Comparison of ENCODE assay signal across 2 cellular contexts in genomic region chr3:13972679-13973379, GRCh38.
A peak's percentile ranks its signal among the peaks of the same experiment; 100 is the strongest.
TF ChIP-seq lines count a peak whose summit lies in the region.

No MANE protein-coding gene starts in this region.

TF ChIP-seq in GM23338, 12 proteins besides CTCF, POLR2A, EP300 and RAD21:
- no peak for TF ChIP-seq EZH2phosphoT487 (IDR thresholded peaks at IDR 0.05; ENCODE audit: unreplicated experiment)
- no peak for TF ChIP-seq STAT1 (IDR thresholded peaks at IDR 0.05; ENCODE audit: unreplicated experiment)
- TF ChIP-seq ZNF331 (CRISPR knock-in tag; IDR thresholded peaks at IDR 0.05; ENCODE audit: low read depth) = no peak
- TF ChIP-seq ZNF114 (CRISPR knock-in tag; IDR thresholded peaks at IDR 0.05) = no peak
- TF ChIP-seq POLR2AphosphoS5 (IDR thresholded peaks at IDR 0.05; ENCODE audit: low read depth) = no peak
- TF ChIP-seq NANOG (IDR thresholded peaks at IDR 0.05; ENCODE audit: borderline replicate concordance) = no peak
- TF ChIP-seq, protein P1, sequence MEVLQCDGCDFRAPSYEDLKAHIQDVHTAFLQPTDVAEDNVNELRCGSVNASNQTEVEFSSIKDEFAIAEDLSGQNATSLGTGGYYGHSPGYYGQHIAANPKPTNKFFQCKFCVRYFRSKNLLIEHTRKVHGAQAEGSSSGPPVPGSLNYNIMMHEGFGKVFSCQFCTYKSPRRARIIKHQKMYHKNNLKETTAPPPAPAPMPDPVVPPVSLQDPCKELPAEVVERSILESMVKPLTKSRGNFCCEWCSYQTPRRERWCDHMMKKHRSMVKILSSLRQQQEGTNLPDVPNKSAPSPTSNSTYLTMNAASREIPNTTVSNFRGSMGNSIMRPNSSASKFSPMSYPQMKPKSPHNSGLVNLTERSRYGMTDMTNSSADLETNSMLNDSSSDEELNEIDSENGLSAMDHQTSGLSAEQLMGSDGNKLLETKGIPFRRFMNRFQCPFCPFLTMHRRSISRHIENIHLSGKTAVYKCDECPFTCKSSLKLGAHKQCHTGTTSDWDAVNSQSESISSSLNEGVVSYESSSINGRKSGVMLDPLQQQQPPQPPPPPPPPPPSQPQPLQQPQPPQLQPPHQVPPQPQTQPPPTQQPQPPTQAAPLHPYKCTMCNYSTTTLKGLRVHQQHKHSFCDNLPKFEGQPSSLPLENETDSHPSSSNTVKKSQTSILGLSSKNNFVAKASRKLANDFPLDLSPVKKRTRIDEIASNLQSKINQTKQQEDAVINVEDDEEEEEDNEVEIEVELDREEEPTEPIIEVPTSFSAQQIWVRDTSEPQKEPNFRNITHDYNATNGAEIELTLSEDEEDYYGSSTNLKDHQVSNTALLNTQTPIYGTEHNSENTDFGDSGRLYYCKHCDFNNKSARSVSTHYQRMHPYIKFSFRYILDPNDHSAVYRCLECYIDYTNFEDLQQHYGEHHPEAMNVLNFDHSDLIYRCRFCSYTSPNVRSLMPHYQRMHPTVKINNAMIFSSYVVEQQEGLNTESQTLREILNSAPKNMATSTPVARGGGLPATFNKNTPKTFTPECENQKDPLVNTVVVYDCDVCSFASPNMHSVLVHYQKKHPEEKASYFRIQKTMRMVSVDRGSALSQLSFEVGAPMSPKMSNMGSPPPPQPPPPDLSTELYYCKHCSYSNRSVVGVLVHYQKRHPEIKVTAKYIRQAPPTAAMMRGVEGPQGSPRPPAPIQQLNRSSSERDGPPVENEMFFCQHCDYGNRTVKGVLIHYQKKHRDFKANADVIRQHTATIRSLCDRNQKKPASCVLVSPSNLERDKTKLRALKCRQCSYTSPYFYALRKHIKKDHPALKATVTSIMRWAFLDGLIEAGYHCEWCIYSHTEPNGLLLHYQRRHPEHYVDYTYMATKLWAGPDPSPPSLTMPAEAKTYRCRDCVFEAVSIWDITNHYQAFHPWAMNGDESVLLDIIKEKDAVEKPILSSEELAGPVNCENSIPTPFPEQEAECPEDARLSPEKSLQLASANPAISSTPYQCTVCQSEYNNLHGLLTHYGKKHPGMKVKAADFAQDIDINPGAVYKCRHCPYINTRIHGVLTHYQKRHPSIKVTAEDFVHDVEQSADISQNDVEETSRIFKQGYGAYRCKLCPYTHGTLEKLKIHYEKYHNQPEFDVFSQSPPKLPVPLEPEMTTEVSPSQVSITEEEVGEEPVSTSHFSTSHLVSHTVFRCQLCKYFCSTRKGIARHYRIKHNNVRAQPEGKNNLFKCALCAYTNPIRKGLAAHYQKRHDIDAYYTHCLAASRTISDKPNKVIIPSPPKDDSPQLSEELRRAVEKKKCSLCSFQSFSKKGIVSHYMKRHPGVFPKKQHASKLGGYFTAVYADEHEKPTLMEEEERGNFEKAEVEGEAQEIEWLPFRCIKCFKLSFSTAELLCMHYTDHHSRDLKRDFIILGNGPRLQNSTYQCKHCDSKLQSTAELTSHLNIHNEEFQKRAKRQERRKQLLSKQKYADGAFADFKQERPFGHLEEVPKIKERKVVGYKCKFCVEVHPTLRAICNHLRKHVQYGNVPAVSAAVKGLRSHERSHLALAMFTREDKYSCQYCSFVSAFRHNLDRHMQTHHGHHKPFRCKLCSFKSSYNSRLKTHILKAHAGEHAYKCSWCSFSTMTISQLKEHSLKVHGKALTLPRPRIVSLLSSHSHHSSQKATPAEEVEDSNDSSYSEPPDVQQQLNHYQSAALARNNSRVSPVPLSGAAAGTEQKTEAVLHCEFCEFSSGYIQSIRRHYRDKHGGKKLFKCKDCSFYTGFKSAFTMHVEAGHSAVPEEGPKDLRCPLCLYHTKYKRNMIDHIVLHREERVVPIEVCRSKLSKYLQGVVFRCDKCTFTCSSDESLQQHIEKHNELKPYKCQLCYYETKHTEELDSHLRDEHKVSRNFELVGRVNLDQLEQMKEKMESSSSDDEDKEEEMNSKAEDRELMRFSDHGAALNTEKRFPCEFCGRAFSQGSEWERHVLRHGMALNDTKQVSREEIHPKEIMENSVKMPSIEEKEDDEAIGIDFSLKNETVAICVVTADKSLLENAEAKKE (CRISPR knock-in tag; IDR thresholded peaks at IDR 0.05) = no peak
- no peak for TF ChIP-seq REST (IDR thresholded peaks at IDR 0.05; ENCODE audit: unreplicated experiment)
- TF ChIP-seq JUNB (IDR thresholded peaks at IDR 0.05; ENCODE audit: unreplicated experiment) = no peak
- no peak for TF ChIP-seq EZH2 (IDR thresholded peaks at IDR 0.05; ENCODE audit: low read depth, unreplicated experiment)
- TF ChIP-seq ETS1 (IDR thresholded peaks at IDR 0.05) = no peak
- no peak for TF ChIP-seq CREB1 (CRISPR knock-in tag; IDR thresholded peaks at IDR 0.05; ENCODE audit: low read depth)

TF ChIP-seq in H1, 55 proteins besides CTCF, POLR2A, EP300 and RAD21:
- TF ChIP-seq CHD1 (IDR thresholded peaks at IDR 0.05; ENCODE audit: low read depth, low read length) (no peak), TAF7 (optimal IDR thresholded peaks at IDR 0.05; ENCODE audit: borderline replicate concordance, low read depth, low read length) (no peak), HDAC6 (IDR thresholded peaks at IDR 0.05; ENCODE audit: low read depth, low read length) (no peak), TAF1 (IDR thresholded peaks at IDR 0.05; ENCODE audit: low read depth, low read length) (no peak), POU5F1 (IDR thresholded peaks at IDR 0.05; ENCODE audit: low read depth, low read length) (no peak), RFX5 (IDR thresholded peaks at IDR 0.05; ENCODE audit: borderline replicate concordance, low read depth, low read length) (no peak), FOSL1 (IDR thresholded peaks at IDR 0.05; ENCODE audit: insufficient read depth, low read depth, low read length) (no peak), BACH1 (IDR thresholded peaks at IDR 0.05; ENCODE audit: low read length) (peak; percentile 59)
